Comparison of ENCODE assay signal across 2 cellular contexts in genomic region chr15:34905047-34905446, GRCh38.
TF ChIP-seq lines count a peak whose summit lies in the region.

No MANE protein-coding gene starts in this region.

TF ChIP-seq in IMR-90, 13 proteins besides CTCF, POLR2A, EP300 and RAD21:
- TF ChIP-seq CEBPB (IDR thresholded peaks at IDR 0.05; ENCODE audit: low read depth, low read length) (no peak), RFX5 (IDR thresholded peaks at IDR 0.05; ENCODE audit: low read depth, low read length) (no peak), NFE2L2 (IDR thresholded peaks at IDR 0.05; ENCODE audit: low read depth, low read length) (no peak), MAZ (IDR thresholded peaks at IDR 0.05; ENCODE audit: borderline replicate concordance, low read depth, low read length) (no peak), MAFK (IDR thresholded peaks at IDR 0.05; ENCODE audit: low read depth, low read length) (no peak), ELK1 (IDR thresholded peaks at IDR 0.05; ENCODE audit: borderline replicate concordance, low read depth, low read length) (no peak), USF2 (IDR thresholded peaks at IDR 0.05; ENCODE audit: low read depth, low read length) (no peak), RCOR1 (IDR thresholded peaks at IDR 0.05; ENCODE audit: insufficient replicate concordance, low read length) (no peak), BHLHE40 (IDR thresholded peaks at IDR 0.05; ENCODE audit: low read depth, low read length) (no peak), SMC3 (IDR thresholded peaks at IDR 0.05; ENCODE audit: low read depth, low read length) (no peak), MXI1 (IDR thresholded peaks at IDR 0.05; ENCODE audit: borderline replicate concordance, low read depth, low read length) (no peak)

TF ChIP-seq in H1, 55 proteins besides CTCF, POLR2A, EP300 and RAD21:
- TF ChIP-seq SUZ12 (IDR thresholded peaks at IDR 0.05; ENCODE audit: low read length) (no peak), SP4 (IDR thresholded peaks at IDR 0.05; ENCODE audit: low read length) (no peak), FOSL1 (IDR thresholded peaks at IDR 0.05; ENCODE audit: insufficient read depth, low read depth, low read length) (no peak), TAF7 (optimal IDR thresholded peaks at IDR 0.05; ENCODE audit: borderline replicate concordance, low read depth, low read length) (no peak), TEAD4 (IDR thresholded peaks at IDR 0.05; ENCODE audit: low read depth, low read length) (no peak), NANOG (IDR thresholded peaks at IDR 0.05; ENCODE audit: insufficient read depth, low read depth, low read length, poor library complexity, severe bottlenecking) (no peak), BACH1 (IDR thresholded peaks at IDR 0.05; ENCODE audit: low read length) (no peak), BCL11A (IDR thresholded peaks at IDR 0.05; ENCODE audit: low read depth in 2 of 2, low read length in 2 of 2) (no peak), KDM4A (IDR thresholded peaks at IDR 0.05; ENCODE audit: low read depth, low read length, severe bottlenecking) (no peak), SP1 (IDR thresholded peaks at IDR 0.05; ENCODE audit: low read depth, low read length) (no peak), E2F6 (IDR thresholded peaks at IDR 0.05) (no peak), SP2 (IDR thresholded peaks at IDR 0.05; ENCODE audit: low read length) (no peak), POLR2AphosphoS5 (IDR thresholded peaks at IDR 0.05; ENCODE audit: low read depth, low read length) (no peak), JUN (IDR thresholded peaks at IDR 0.05; ENCODE audit: low read depth, low read length) (no peak), TBP (IDR thresholded peaks at IDR 0.05; ENCODE audit: low read depth, low read length) (no peak), CHD2 (IDR thresholded peaks at IDR 0.05; ENCODE audit: low read length) (no peak), YY1 (IDR thresholded peaks at IDR 0.05; ENCODE audit: low read depth, low read length) (no peak)
- TF ChIP-seq, protein P1, sequence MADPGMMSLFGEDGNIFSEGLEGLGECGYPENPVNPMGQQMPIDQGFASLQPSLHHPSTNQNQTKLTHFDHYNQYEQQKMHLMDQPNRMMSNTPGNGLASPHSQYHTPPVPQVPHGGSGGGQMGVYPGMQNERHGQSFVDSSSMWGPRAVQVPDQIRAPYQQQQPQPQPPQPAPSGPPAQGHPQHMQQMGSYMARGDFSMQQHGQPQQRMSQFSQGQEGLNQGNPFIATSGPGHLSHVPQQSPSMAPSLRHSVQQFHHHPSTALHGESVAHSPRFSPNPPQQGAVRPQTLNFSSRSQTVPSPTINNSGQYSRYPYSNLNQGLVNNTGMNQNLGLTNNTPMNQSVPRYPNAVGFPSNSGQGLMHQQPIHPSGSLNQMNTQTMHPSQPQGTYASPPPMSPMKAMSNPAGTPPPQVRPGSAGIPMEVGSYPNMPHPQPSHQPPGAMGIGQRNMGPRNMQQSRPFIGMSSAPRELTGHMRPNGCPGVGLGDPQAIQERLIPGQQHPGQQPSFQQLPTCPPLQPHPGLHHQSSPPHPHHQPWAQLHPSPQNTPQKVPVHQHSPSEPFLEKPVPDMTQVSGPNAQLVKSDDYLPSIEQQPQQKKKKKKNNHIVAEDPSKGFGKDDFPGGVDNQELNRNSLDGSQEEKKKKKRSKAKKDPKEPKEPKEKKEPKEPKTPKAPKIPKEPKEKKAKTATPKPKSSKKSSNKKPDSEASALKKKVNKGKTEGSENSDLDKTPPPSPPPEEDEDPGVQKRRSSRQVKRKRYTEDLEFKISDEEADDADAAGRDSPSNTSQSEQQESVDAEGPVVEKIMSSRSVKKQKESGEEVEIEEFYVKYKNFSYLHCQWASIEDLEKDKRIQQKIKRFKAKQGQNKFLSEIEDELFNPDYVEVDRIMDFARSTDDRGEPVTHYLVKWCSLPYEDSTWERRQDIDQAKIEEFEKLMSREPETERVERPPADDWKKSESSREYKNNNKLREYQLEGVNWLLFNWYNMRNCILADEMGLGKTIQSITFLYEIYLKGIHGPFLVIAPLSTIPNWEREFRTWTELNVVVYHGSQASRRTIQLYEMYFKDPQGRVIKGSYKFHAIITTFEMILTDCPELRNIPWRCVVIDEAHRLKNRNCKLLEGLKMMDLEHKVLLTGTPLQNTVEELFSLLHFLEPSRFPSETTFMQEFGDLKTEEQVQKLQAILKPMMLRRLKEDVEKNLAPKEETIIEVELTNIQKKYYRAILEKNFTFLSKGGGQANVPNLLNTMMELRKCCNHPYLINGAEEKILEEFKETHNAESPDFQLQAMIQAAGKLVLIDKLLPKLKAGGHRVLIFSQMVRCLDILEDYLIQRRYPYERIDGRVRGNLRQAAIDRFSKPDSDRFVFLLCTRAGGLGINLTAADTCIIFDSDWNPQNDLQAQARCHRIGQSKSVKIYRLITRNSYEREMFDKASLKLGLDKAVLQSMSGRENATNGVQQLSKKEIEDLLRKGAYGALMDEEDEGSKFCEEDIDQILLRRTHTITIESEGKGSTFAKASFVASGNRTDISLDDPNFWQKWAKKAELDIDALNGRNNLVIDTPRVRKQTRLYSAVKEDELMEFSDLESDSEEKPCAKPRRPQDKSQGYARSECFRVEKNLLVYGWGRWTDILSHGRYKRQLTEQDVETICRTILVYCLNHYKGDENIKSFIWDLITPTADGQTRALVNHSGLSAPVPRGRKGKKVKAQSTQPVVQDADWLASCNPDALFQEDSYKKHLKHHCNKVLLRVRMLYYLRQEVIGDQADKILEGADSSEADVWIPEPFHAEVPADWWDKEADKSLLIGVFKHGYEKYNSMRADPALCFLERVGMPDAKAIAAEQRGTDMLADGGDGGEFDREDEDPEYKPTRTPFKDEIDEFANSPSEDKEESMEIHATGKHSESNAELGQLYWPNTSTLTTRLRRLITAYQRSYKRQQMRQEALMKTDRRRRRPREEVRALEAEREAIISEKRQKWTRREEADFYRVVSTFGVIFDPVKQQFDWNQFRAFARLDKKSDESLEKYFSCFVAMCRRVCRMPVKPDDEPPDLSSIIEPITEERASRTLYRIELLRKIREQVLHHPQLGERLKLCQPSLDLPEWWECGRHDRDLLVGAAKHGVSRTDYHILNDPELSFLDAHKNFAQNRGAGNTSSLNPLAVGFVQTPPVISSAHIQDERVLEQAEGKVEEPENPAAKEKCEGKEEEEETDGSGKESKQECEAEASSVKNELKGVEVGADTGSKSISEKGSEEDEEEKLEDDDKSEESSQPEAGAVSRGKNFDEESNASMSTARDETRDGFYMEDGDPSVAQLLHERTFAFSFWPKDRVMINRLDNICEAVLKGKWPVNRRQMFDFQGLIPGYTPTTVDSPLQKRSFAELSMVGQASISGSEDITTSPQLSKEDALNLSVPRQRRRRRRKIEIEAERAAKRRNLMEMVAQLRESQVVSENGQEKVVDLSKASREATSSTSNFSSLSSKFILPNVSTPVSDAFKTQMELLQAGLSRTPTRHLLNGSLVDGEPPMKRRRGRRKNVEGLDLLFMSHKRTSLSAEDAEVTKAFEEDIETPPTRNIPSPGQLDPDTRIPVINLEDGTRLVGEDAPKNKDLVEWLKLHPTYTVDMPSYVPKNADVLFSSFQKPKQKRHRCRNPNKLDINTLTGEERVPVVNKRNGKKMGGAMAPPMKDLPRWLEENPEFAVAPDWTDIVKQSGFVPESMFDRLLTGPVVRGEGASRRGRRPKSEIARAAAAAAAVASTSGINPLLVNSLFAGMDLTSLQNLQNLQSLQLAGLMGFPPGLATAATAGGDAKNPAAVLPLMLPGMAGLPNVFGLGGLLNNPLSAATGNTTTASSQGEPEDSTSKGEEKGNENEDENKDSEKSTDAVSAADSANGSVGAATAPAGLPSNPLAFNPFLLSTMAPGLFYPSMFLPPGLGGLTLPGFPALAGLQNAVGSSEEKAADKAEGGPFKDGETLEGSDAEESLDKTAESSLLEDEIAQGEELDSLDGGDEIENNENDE (IDR thresholded peaks at IDR 0.05; ENCODE audit: insufficient replicate concordance, low read length), result no peak
